Comparison of ENCODE assay signal across 1 cellular context in the genomic region with DNA sequence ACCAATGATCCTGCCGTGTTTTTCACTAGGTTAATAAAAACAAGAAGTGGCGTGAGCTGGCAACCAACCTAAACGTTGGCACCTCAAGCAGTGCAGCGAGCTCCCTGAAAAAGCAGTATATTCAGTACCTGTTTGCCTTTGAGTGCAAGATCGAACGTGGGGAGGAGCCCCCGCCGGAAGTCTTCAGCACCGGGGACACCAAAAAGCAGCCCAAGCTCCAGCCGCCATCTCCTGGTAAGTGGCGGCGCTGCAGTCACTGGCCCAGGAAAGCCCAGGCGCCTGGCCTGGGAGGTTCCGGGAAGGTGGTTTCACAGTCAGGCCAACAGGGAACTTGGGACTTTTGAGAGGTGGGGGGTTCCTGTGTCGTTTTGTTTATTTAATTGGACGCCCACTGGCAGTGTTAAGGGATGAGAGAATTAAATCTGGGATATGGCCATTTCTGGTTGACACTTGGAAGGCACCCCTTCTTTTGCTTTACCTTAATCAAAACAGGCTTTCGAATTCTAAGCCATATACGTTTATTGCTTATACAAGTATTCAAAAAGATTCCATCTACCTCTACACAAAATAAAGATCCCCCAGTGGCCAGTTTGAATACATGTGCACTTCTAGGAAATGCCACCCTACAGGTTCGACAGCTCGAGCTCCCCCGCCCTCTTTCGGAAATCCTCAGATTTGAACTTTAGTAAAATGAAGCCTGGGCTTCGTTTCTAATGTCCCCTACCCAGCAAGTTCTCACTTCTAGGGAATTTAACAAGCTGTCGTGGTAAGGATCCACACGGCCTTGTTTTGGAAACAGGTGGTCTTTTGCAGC.
TF ChIP-seq lines count a peak whose summit lies in the region.

No MANE protein-coding gene starts in this region.

TF ChIP-seq in HepG2, 621 proteins besides CTCF, POLR2A, EP300 and RAD21 (continued from another document and continues in another):
- TF ChIP-seq, protein P1, sequence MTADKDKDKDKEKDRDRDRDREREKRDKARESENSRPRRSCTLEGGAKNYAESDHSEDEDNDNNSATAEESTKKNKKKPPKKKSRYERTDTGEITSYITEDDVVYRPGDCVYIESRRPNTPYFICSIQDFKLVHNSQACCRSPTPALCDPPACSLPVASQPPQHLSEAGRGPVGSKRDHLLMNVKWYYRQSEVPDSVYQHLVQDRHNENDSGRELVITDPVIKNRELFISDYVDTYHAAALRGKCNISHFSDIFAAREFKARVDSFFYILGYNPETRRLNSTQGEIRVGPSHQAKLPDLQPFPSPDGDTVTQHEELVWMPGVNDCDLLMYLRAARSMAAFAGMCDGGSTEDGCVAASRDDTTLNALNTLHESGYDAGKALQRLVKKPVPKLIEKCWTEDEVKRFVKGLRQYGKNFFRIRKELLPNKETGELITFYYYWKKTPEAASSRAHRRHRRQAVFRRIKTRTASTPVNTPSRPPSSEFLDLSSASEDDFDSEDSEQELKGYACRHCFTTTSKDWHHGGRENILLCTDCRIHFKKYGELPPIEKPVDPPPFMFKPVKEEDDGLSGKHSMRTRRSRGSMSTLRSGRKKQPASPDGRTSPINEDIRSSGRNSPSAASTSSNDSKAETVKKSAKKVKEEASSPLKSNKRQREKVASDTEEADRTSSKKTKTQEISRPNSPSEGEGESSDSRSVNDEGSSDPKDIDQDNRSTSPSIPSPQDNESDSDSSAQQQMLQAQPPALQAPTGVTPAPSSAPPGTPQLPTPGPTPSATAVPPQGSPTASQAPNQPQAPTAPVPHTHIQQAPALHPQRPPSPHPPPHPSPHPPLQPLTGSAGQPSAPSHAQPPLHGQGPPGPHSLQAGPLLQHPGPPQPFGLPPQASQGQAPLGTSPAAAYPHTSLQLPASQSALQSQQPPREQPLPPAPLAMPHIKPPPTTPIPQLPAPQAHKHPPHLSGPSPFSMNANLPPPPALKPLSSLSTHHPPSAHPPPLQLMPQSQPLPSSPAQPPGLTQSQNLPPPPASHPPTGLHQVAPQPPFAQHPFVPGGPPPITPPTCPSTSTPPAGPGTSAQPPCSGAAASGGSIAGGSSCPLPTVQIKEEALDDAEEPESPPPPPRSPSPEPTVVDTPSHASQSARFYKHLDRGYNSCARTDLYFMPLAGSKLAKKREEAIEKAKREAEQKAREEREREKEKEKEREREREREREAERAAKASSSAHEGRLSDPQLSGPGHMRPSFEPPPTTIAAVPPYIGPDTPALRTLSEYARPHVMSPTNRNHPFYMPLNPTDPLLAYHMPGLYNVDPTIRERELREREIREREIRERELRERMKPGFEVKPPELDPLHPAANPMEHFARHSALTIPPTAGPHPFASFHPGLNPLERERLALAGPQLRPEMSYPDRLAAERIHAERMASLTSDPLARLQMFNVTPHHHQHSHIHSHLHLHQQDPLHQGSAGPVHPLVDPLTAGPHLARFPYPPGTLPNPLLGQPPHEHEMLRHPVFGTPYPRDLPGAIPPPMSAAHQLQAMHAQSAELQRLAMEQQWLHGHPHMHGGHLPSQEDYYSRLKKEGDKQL (CRISPR knock-in tag; IDR thresholded peaks at IDR 0.05; ENCODE audit: low read depth): no peak
- no peak for TF ChIP-seq MATR3 (CRISPR knock-in tag; IDR thresholded peaks at IDR 0.05)
- TF ChIP-seq, protein P2, sequence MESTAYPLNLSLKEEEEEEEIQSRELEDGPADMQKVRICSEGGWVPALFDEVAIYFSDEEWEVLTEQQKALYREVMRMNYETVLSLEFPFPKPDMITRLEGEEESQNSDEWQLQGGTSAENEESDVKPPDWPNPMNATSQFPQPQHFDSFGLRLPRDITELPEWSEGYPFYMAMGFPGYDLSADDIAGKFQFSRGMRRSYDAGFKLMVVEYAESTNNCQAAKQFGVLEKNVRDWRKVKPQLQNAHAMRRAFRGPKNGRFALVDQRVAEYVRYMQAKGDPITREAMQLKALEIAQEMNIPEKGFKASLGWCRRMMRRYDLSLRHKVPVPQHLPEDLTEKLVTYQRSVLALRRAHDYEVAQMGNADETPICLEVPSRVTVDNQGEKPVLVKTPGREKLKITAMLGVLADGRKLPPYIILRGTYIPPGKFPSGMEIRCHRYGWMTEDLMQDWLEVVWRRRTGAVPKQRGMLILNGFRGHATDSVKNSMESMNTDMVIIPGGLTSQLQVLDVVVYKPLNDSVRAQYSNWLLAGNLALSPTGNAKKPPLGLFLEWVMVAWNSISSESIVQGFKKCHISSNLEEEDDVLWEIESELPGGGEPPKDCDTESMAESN (CRISPR knock-in tag; conservative IDR thresholded peaks at IDR 0.05): peak; percentile 41; the same call in 1 of the 2 replicates
- TF ChIP-seq YY1 (IDR thresholded peaks at IDR 0.05; ENCODE audit: insufficient read depth, insufficient replicate concordance, low read depth, low read length): peak; percentile 46
- no peak for TF ChIP-seq HES4 (CRISPR knock-in tag; IDR thresholded peaks at IDR 0.05; ENCODE audit: borderline replicate concordance)
- no peak for TF ChIP-seq ZNF749 (CRISPR knock-in tag; IDR thresholded peaks at IDR 0.05; ENCODE audit: borderline replicate concordance)
- TF ChIP-seq, protein P3, sequence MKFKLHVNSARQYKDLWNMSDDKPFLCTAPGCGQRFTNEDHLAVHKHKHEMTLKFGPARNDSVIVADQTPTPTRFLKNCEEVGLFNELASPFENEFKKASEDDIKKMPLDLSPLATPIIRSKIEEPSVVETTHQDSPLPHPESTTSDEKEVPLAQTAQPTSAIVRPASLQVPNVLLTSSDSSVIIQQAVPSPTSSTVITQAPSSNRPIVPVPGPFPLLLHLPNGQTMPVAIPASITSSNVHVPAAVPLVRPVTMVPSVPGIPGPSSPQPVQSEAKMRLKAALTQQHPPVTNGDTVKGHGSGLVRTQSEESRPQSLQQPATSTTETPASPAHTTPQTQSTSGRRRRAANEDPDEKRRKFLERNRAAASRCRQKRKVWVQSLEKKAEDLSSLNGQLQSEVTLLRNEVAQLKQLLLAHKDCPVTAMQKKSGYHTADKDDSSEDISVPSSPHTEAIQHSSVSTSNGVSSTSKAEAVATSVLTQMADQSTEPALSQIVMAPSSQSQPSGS (CRISPR knock-in tag; IDR thresholded peaks at IDR 0.05): no peak
- TF ChIP-seq HNF4G (IDR thresholded peaks at IDR 0.05; ENCODE audit: borderline replicate concordance, low read depth, low read length): no peak
- TF ChIP-seq HNF4G (CRISPR knock-in tag; IDR thresholded peaks at IDR 0.05; ENCODE audit: borderline replicate concordance, low read depth): no peak
- no peak for TF ChIP-seq CC2D1A (CRISPR knock-in tag; IDR thresholded peaks at IDR 0.05)
- TF ChIP-seq PCBP1 (IDR thresholded peaks at IDR 0.05; ENCODE audit: borderline replicate concordance, low read depth, low read length): no peak
- no peak for TF ChIP-seq ZBTB42 (CRISPR knock-in tag; IDR thresholded peaks at IDR 0.05)
- TF ChIP-seq, protein P4, sequence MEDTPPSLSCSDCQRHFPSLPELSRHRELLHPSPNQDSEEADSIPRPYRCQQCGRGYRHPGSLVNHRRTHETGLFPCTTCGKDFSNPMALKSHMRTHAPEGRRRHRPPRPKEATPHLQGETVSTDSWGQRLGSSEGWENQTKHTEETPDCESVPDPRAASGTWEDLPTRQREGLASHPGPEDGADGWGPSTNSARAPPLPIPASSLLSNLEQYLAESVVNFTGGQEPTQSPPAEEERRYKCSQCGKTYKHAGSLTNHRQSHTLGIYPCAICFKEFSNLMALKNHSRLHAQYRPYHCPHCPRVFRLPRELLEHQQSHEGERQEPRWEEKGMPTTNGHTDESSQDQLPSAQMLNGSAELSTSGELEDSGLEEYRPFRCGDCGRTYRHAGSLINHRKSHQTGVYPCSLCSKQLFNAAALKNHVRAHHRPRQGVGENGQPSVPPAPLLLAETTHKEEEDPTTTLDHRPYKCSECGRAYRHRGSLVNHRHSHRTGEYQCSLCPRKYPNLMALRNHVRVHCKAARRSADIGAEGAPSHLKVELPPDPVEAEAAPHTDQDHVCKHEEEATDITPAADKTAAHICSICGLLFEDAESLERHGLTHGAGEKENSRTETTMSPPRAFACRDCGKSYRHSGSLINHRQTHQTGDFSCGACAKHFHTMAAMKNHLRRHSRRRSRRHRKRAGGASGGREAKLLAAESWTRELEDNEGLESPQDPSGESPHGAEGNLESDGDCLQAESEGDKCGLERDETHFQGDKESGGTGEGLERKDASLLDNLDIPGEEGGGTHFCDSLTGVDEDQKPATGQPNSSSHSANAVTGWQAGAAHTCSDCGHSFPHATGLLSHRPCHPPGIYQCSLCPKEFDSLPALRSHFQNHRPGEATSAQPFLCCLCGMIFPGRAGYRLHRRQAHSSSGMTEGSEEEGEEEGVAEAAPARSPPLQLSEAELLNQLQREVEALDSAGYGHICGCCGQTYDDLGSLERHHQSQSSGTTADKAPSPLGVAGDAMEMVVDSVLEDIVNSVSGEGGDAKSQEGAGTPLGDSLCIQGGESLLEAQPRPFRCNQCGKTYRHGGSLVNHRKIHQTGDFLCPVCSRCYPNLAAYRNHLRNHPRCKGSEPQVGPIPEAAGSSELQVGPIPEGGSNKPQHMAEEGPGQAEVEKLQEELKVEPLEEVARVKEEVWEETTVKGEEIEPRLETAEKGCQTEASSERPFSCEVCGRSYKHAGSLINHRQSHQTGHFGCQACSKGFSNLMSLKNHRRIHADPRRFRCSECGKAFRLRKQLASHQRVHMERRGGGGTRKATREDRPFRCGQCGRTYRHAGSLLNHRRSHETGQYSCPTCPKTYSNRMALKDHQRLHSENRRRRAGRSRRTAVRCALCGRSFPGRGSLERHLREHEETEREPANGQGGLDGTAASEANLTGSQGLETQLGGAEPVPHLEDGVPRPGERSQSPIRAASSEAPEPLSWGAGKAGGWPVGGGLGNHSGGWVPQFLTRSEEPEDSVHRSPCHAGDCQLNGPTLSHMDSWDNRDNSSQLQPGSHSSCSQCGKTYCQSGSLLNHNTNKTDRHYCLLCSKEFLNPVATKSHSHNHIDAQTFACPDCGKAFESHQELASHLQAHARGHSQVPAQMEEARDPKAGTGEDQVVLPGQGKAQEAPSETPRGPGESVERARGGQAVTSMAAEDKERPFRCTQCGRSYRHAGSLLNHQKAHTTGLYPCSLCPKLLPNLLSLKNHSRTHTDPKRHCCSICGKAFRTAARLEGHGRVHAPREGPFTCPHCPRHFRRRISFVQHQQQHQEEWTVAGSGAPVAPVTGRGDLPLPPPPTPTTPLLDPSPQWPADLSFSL (CRISPR knock-in tag; IDR thresholded peaks at IDR 0.05): no peak
- TF ChIP-seq, protein P5, sequence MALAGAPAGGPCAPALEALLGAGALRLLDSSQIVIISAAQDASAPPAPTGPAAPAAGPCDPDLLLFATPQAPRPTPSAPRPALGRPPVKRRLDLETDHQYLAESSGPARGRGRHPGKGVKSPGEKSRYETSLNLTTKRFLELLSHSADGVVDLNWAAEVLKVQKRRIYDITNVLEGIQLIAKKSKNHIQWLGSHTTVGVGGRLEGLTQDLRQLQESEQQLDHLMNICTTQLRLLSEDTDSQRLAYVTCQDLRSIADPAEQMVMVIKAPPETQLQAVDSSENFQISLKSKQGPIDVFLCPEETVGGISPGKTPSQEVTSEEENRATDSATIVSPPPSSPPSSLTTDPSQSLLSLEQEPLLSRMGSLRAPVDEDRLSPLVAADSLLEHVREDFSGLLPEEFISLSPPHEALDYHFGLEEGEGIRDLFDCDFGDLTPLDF (CRISPR knock-in tag; IDR thresholded peaks at IDR 0.05): no peak
- no peak for TF ChIP-seq PHF5A (CRISPR knock-in tag; IDR thresholded peaks at IDR 0.05; ENCODE audit: low read depth, unreplicated experiment)
- peak; percentile 46; the same call in 1 of the 2 replicates for TF ChIP-seq ZNF232 (CRISPR knock-in tag; IDR thresholded peaks at IDR 0.05; ENCODE audit: borderline replicate concordance)
- TF ChIP-seq ZNF589 (CRISPR knock-in tag; conservative IDR thresholded peaks at IDR 0.05): no peak
- TF ChIP-seq PTBP1 (IDR thresholded peaks at IDR 0.05; ENCODE audit: low read depth, low read length, poor library complexity, severe bottlenecking): no peak
- no peak for TF ChIP-seq MTA1 (CRISPR knock-in tag; IDR thresholded peaks at IDR 0.05; ENCODE audit: borderline replicate concordance)
- no peak for TF ChIP-seq RFXANK (CRISPR knock-in tag; IDR thresholded peaks at IDR 0.05)
- no peak for TF ChIP-seq EEA1 (CRISPR knock-in tag; IDR thresholded peaks at IDR 0.05; ENCODE audit: borderline replicate concordance)
- TF ChIP-seq KDM1A (CRISPR knock-in tag; IDR thresholded peaks at IDR 0.05): no peak
- no peak; the same call in 1 of the 2 replicates for TF ChIP-seq FOSL2 (CRISPR knock-in tag; IDR thresholded peaks at IDR 0.05)
- no peak for TF ChIP-seq ZNF569 (CRISPR knock-in tag; IDR thresholded peaks at IDR 0.05; ENCODE audit: borderline replicate concordance)
- no peak for TF ChIP-seq ZNF30 (CRISPR knock-in tag; IDR thresholded peaks at IDR 0.05)
- TF ChIP-seq ZFP37 (CRISPR knock-in tag; IDR thresholded peaks at IDR 0.05; ENCODE audit: borderline replicate concordance): no peak
- TF ChIP-seq, protein P6, sequence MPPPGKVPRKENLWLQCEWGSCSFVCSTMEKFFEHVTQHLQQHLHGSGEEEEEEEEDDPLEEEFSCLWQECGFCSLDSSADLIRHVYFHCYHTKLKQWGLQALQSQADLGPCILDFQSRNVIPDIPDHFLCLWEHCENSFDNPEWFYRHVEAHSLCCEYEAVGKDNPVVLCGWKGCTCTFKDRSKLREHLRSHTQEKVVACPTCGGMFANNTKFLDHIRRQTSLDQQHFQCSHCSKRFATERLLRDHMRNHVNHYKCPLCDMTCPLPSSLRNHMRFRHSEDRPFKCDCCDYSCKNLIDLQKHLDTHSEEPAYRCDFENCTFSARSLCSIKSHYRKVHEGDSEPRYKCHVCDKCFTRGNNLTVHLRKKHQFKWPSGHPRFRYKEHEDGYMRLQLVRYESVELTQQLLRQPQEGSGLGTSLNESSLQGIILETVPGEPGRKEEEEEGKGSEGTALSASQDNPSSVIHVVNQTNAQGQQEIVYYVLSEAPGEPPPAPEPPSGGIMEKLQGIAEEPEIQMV (CRISPR knock-in tag; IDR thresholded peaks at IDR 0.05; ENCODE audit: low read depth): no peak
- TF ChIP-seq, protein P7, sequence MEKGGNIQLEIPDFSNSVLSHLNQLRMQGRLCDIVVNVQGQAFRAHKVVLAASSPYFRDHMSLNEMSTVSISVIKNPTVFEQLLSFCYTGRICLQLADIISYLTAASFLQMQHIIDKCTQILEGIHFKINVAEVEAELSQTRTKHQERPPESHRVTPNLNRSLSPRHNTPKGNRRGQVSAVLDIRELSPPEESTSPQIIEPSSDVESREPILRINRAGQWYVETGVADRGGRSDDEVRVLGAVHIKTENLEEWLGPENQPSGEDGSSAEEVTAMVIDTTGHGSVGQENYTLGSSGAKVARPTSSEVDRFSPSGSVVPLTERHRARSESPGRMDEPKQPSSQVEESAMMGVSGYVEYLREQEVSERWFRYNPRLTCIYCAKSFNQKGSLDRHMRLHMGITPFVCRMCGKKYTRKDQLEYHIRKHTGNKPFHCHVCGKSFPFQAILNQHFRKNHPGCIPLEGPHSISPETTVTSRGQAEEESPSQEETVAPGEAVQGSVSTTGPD (CRISPR knock-in tag; IDR thresholded peaks at IDR 0.05): 0 out of 2 replicates have a peak, but pooled peaks have one; percentile 45
- TF ChIP-seq, protein P8, sequence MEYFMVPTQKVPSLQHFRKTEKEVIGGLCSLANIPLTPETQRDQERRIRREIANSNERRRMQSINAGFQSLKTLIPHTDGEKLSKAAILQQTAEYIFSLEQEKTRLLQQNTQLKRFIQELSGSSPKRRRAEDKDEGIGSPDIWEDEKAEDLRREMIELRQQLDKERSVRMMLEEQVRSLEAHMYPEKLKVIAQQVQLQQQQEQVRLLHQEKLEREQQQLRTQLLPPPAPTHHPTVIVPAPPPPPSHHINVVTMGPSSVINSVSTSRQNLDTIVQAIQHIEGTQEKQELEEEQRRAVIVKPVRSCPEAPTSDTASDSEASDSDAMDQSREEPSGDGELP (IDR thresholded peaks at IDR 0.05; ENCODE audit: borderline replicate concordance, low read depth): no peak
- no peak for TF ChIP-seq PAWR (CRISPR knock-in tag; IDR thresholded peaks at IDR 0.05; ENCODE audit: borderline replicate concordance)
- TF ChIP-seq CCAR2 (optimal IDR thresholded peaks at IDR 0.05; ENCODE audit: low read depth, low read length): no peak
- no peak for TF ChIP-seq ZNF121 (CRISPR knock-in tag; IDR thresholded peaks at IDR 0.05)
- TF ChIP-seq GFI1 (CRISPR knock-in tag; IDR thresholded peaks at IDR 0.05; ENCODE audit: borderline replicate concordance): no peak; the same call in 1 of the 2 replicates
- TF ChIP-seq, protein P9, sequence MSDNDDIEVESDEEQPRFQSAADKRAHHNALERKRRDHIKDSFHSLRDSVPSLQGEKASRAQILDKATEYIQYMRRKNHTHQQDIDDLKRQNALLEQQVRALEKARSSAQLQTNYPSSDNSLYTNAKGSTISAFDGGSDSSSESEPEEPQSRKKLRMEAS (IDR thresholded peaks at IDR 0.05): no peak
